ENCODE assay signal across 8 cellular contexts in genomic region chr15:55992769-55993110, GRCh38. TPM values are rescaled to one million over a fixed set of nuclear protein-coding genes. Genes with fewer than 3 reads are reported as not detected.
A peak's percentile ranks its signal among the peaks of the same experiment; 100 is the strongest.
DNase-seq lines count a peak whose midpoint lies in the region; FAIRE-seq and TF ChIP-seq lines count a peak whose summit lies in the region.

No MANE protein-coding gene starts in this region.

- H3K27ac Mint-ChIP-seq in nephron: peak overlapping the region; percentile 94 to 96 (median 95)

- DNase-seq in BE2C: no peak
- DNase-seq in MG63: no peak
- DNase-seq in effector memory CD4-positive, alpha-beta T cell: no peak
- no peak for DNase-seq in amygdala (lab: John Stamatoyannopoulos, UW)
- no peak for DNase-seq in effector CD4-positive, alpha-beta T cell
- DNase-seq in COLO829 (ENCODE audit: low spot score): no peak
- DNase-seq in D721Med (ENCODE audit: insufficient read length, low spot score): no peak

- H3K36me3 Mint-ChIP-seq in nephron (ENCODE audit: low read depth): peaks cover 18% of the 10 kb centered on the region

- H3K9me3 Mint-ChIP-seq in nephron: peaks cover 3% of the 10 kb centered on the region

- H3K27me3 ChIP-seq in BE2C (no peaks in the 10 kb centered on the region), MG63 (no peaks in the 10 kb centered on the region)
- H3K27me3 ChIP-seq in effector memory CD4-positive, alpha-beta T cell (replicated peaks; ENCODE audit: control insufficient read depth, insufficient read depth, low read length, poor library complexity, severe bottlenecking): no peaks in the 10 kb centered on the region

- no peak overlapping the region for H3K27ac ChIP-seq in effector memory CD4-positive, alpha-beta T cell (ENCODE audit: insufficient read depth, low read length, poor library complexity, severe bottlenecking)

- peaks cover 28% of the 10 kb centered on the region for H3K4me1 Mint-ChIP-seq in nephron

- no peak for TF ChIP-seq CTCF in BE2C (IDR thresholded peaks at IDR 0.05; ENCODE audit: low read depth, low read length)
- no peak for TF ChIP-seq CTCF in nephron (IDR thresholded peaks at IDR 0.05; ENCODE audit: unreplicated experiment in 3 of 3)
- no peak for TF ChIP-seq CTCF in D721Med (IDR thresholded peaks at IDR 0.05; ENCODE audit: insufficient read depth, missing control alignments)

- H3K36me3 ChIP-seq in BE2C: no peaks in the 10 kb centered on the region; the same call in 1 of the 2 replicates
- peaks cover 17% of the 10 kb centered on the region for H3K36me3 ChIP-seq in MG63
- no peaks in the 10 kb centered on the region for H3K36me3 ChIP-seq in effector memory CD4-positive, alpha-beta T cell (ENCODE audit: control insufficient read depth, insufficient read depth, low read length)

- peak overlapping the region; percentile 83 for H3K4me3 ChIP-seq in BE2C (ENCODE audit: low read depth, low read length)
- peak overlapping the region; percentile 98 for H3K4me3 ChIP-seq in MG63
- H3K4me3 ChIP-seq in effector memory CD4-positive, alpha-beta T cell (ENCODE audit: insufficient read depth, low read depth, low read length, poor library complexity, severe bottlenecking): peak overlapping the region; percentile 81

- H3K27me3 Mint-ChIP-seq in nephron (ENCODE audit: low read depth): peaks cover 5% of the 10 kb centered on the region

- no peak for FAIRE-seq in D721Med (lab: Jason Lieb, UNC)

- H3K4me3 Mint-ChIP-seq in nephron: peak overlapping the region; percentile 90 to 96 (median 96)

- H3K9me3 ChIP-seq in BE2C (no peaks in the 10 kb centered on the region), MG63 (no peaks in the 10 kb centered on the region)
- H3K9me3 ChIP-seq in effector memory CD4-positive, alpha-beta T cell (ENCODE audit: control insufficient read depth, low read length): no peaks in the 10 kb centered on the region

- H3K4me1 ChIP-seq in BE2C: peaks cover 8% of the 10 kb centered on the region
- H3K4me1 ChIP-seq in effector memory CD4-positive, alpha-beta T cell (ENCODE audit: control insufficient read depth, insufficient read depth, low read length, poor library complexity, severe bottlenecking): no peaks in the 10 kb centered on the region

RNA-seq across cellular contexts. Expression of gene NEDD4, which starts 0.7 kb away (rescaled TPM):
- 8.6 TPM for polyA plus RNA-seq in BE2C (2012; ENCODE audit: insufficient read depth, insufficient read length, low read depth)
- 9.9 and 78.4 TPM in 2 replicates for total RNA-seq in MG63 (2014; rRNA removed; shearing (Covaris generic); ENCODE audit: low replicate concordance)
